In the genomic region with DNA sequence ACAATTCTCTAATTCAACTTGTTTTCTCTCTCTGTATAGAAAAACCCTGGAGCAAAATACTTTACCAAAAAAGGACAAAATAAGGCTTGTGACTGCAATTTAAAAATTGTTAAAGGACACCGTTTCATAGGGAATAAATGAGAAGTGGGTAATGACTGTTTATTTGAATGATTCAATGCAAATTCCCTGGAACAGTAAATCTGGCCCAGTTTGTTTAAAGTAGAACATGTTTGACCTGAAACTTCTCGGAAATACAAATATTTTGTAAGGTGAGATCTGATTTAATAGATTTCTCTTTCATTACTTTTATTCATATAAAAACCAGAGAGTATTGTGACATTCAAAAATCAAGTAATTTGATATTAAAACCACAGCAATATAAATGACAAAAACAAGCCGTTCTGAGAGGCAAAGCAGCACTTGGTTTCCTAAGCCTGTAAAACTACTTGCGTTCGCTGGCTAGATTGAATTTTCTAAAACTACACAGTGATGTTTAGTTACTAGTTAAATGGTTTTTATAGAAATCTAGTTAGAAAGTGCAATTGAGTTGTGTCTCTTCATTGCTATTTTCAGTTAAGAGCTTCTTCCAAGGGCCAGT, we compare ENCODE assay signal across 1 cellular context.
TF ChIP-seq lines count a peak whose summit lies in the region.

No MANE protein-coding gene starts in this region.

TF ChIP-seq in SK-N-SH treated with all-trans-retinoic acid at 6 μM for 48 hours, 23 proteins besides CTCF, POLR2A, EP300 and RAD21 (continued from another document):
- TF ChIP-seq, protein P1, sequence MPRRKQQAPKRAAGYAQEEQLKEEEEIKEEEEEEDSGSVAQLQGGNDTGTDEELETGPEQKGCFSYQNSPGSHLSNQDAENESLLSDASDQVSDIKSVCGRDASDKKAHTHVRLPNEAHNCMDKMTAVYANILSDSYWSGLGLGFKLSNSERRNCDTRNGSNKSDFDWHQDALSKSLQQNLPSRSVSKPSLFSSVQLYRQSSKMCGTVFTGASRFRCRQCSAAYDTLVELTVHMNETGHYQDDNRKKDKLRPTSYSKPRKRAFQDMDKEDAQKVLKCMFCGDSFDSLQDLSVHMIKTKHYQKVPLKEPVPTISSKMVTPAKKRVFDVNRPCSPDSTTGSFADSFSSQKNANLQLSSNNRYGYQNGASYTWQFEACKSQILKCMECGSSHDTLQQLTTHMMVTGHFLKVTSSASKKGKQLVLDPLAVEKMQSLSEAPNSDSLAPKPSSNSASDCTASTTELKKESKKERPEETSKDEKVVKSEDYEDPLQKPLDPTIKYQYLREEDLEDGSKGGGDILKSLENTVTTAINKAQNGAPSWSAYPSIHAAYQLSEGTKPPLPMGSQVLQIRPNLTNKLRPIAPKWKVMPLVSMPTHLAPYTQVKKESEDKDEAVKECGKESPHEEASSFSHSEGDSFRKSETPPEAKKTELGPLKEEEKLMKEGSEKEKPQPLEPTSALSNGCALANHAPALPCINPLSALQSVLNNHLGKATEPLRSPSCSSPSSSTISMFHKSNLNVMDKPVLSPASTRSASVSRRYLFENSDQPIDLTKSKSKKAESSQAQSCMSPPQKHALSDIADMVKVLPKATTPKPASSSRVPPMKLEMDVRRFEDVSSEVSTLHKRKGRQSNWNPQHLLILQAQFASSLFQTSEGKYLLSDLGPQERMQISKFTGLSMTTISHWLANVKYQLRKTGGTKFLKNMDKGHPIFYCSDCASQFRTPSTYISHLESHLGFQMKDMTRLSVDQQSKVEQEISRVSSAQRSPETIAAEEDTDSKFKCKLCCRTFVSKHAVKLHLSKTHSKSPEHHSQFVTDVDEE (CRISPR knock-in tag; IDR thresholded peaks at IDR 0.05), result no peak
- no peak for TF ChIP-seq CSDC2 (CRISPR knock-in tag; IDR thresholded peaks at IDR 0.05)
